Comparison of ENCODE assay signal across 8 cellular contexts in genomic region chr2:215828528-215829184, GRCh38.
DNase-seq lines count a peak whose midpoint lies in the region; ATAC-seq and TF ChIP-seq lines count a peak whose summit lies in the region.

No MANE protein-coding gene starts in this region.

- ATAC-seq in GM19043 (IDR thresholded peaks at IDR 0.05; ENCODE audit: low read depth, unreplicated experiment) (peak; percentile 66), HG03103 (IDR thresholded peaks at IDR 0.05; ENCODE audit: low read depth, unreplicated experiment) (peak; percentile 98), HG02571 (IDR thresholded peaks at IDR 0.05; ENCODE audit: unreplicated experiment) (no peak)

- BruUV-seq in Calu3 (replicated peaks; lab: Mats Ljungman, UMichigan): no TSS peak

- H3K27me3 Mint-ChIP-seq in Calu3 (ENCODE audit: unreplicated experiment): no peaks in the 10 kb centered on the region

- no peak overlapping the region for H3K27ac ChIP-seq in cardiac muscle cell
- peak overlapping the region; percentile 86 for H3K27ac ChIP-seq in smooth muscle cell (ENCODE audit: low read depth)

- TF ChIP-seq CTCF in Calu3 (IDR thresholded peaks at IDR 0.05; ENCODE audit: unreplicated experiment) (peak; percentile 87), cardiac muscle cell (IDR thresholded peaks at IDR 0.05; ENCODE audit: low read depth, low read length) (peak; percentile 74), smooth muscle cell (IDR thresholded peaks at IDR 0.05; ENCODE audit: borderline replicate concordance, insufficient read depth, poor library complexity, severe bottlenecking) (peak; percentile 55)

- peaks cover 9% of the 10 kb centered on the region for H3K36me3 Mint-ChIP-seq in Calu3 (ENCODE audit: insufficient read depth, unreplicated experiment)

- no peak overlapping the region for H3K4me3 Mint-ChIP-seq in Calu3 (ENCODE audit: low read depth, unreplicated experiment)

- H4K20me1 ChIP-seq in smooth muscle cell (ENCODE audit: low read depth): no peaks in the 10 kb centered on the region

- no peak overlapping the region for H3K4me2 ChIP-seq in smooth muscle cell

- peaks cover 16% of the 10 kb centered on the region for H3F3A ChIP-seq in smooth muscle cell (ENCODE audit: low read depth)

- H3K27ac Mint-ChIP-seq in Calu3 (ENCODE audit: unreplicated experiment): peak overlapping the region; percentile 82

- H2AFZ ChIP-seq in smooth muscle cell (ENCODE audit: low read depth): no peak overlapping the region

- H3K4me1 ChIP-seq in cardiac muscle cell (ENCODE audit: low read depth) (peaks cover 21% of the 10 kb centered on the region), smooth muscle cell (ENCODE audit: low read depth) (peaks cover 4% of the 10 kb centered on the region)

- intact Hi-C loops in Calu3 (cut with micrococcal nuclease; ENCODE audit: unreplicated experiment): loop anchor here (5.0 to 10.0 kb wide), 2 partner anchors 214 to 376 kb away; no protein-coding TSS in a partner anchor

- H3K4me1 Mint-ChIP-seq in Calu3 (ENCODE audit: low read depth, unreplicated experiment): peaks cover 67% of the 10 kb centered on the region

- no peaks in the 10 kb centered on the region for H3K27me3 ChIP-seq in cardiac muscle cell
- H3K27me3 ChIP-seq in smooth muscle cell (ENCODE audit: low read depth): no peaks in the 10 kb centered on the region

- DNase-seq in Calu3 (peak; percentile 79), NCI-H526 (lab: John Stamatoyannopoulos, UW) (peak; percentile 28 to 73), cardiac muscle cell (ENCODE audit: low read depth in 1 of 2, low spot score in 1 of 2) (peak; percentile 66 to 88), smooth muscle cell (lab: John Stamatoyannopoulos, UW; ENCODE audit: unreplicated experiment) (no peak)
- DNase-seq in activated T-cell treated with anti-CD3 and anti-CD28 coated beads, Interleukin-2, amount 50 U/mL, for 48 hours: peak; percentile 32 to 51

- no peaks in the 10 kb centered on the region for H3K79me2 ChIP-seq in smooth muscle cell (ENCODE audit: low read depth)

- no peaks in the 10 kb centered on the region for H3K9me3 Mint-ChIP-seq in Calu3 (ENCODE audit: low read depth, unreplicated experiment)

- H3K36me3 ChIP-seq in cardiac muscle cell (no peaks in the 10 kb centered on the region), smooth muscle cell (ENCODE audit: low read depth) (no peaks in the 10 kb centered on the region)

- CTCF ChIA-PET in Calu3 (lab: Charles Lee): interaction anchor here (0.6 to 1.3 kb wide), 13 partner anchors 24 to 490 kb away, joined by 3 to 9 read pairs (median 3); no protein-coding TSS in a partner anchor

- 81% methylated on average over 10 of the region's 10 CpGs for WGBS in smooth muscle cell (ENCODE audit: low lambda C conversion rate)

- no peak overlapping the region for H3K9ac ChIP-seq in smooth muscle cell (ENCODE audit: low read depth)

- H3K9me3 ChIP-seq in cardiac muscle cell (ENCODE audit: low read depth): no peaks in the 10 kb centered on the region
- no peaks in the 10 kb centered on the region for H3K9me3 ChIP-seq in smooth muscle cell (replicated peaks; ENCODE audit: low read depth)

- H3K4me3 ChIP-seq in cardiac muscle cell: no peak overlapping the region
- H3K4me3 ChIP-seq in smooth muscle cell: no peak overlapping the region
